ENCODE assay signal across 2 cellular contexts in genomic region chr2:128611421-128612320, GRCh38.
TF ChIP-seq lines count a peak whose summit lies in the region.

No MANE protein-coding gene starts in this region.

TF ChIP-seq in H1, 55 proteins besides CTCF, POLR2A, EP300 and RAD21 (continued from another document):
- TF ChIP-seq TEAD4 (IDR thresholded peaks at IDR 0.05; ENCODE audit: low read depth, low read length): no peak
- TF ChIP-seq SIX5 (IDR thresholded peaks at IDR 0.05; ENCODE audit: low read depth, low read length): no peak
- TF ChIP-seq TBP (IDR thresholded peaks at IDR 0.05; ENCODE audit: low read depth, low read length): no peak
- no peak for TF ChIP-seq RXRA (IDR thresholded peaks at IDR 0.05; ENCODE audit: insufficient read depth, low read depth, low read length)
- TF ChIP-seq FOSL1 (IDR thresholded peaks at IDR 0.05; ENCODE audit: insufficient read depth, low read depth, low read length): no peak
- TF ChIP-seq CBX5 (IDR thresholded peaks at IDR 0.05; ENCODE audit: low read depth, low read length): no peak
- TF ChIP-seq SRF (IDR thresholded peaks at IDR 0.05; ENCODE audit: low read depth, low read length): no peak
- TF ChIP-seq BACH1 (IDR thresholded peaks at IDR 0.05; ENCODE audit: low read length): no peak
- no peak for TF ChIP-seq SIN3A (conservative IDR thresholded peaks at IDR 0.05 in 1 of 2, IDR thresholded peaks at IDR 0.05 in 1 of 2; ENCODE audit: low read depth in 1 of 2, low read length in 2 of 2)
- TF ChIP-seq CBX8 (IDR thresholded peaks at IDR 0.05; ENCODE audit: borderline replicate concordance, low read depth, low read length): no peak
- TF ChIP-seq NANOG (IDR thresholded peaks at IDR 0.05; ENCODE audit: insufficient read depth, low read depth, low read length, poor library complexity, severe bottlenecking): no peak
- no peak for TF ChIP-seq KDM1A (IDR thresholded peaks at IDR 0.05; ENCODE audit: borderline replicate concordance, low read length)
- TF ChIP-seq, protein P1, sequence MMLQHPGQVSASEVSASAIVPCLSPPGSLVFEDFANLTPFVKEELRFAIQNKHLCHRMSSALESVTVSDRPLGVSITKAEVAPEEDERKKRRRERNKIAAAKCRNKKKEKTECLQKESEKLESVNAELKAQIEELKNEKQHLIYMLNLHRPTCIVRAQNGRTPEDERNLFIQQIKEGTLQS (IDR thresholded peaks at IDR 0.05; ENCODE audit: insufficient read depth, low read depth, low read length): no peak

TF ChIP-seq in WTC11, 78 proteins besides CTCF, POLR2A, EP300 and RAD21 (continued from another document):
- TF ChIP-seq MLX (CRISPR knock-in tag; IDR thresholded peaks at IDR 0.05) (no peak), NFYB (CRISPR knock-in tag; conservative IDR thresholded peaks at IDR 0.05; ENCODE audit: low read depth) (no peak), ZNF396 (CRISPR knock-in tag; IDR thresholded peaks at IDR 0.05; ENCODE audit: borderline replicate concordance) (no peak), PRRX2 (CRISPR knock-in tag; IDR thresholded peaks at IDR 0.05) (no peak), ZNF423 (CRISPR knock-in tag; IDR thresholded peaks at IDR 0.05) (no peak), GABPB1 (CRISPR knock-in tag; IDR thresholded peaks at IDR 0.05) (no peak)
- TF ChIP-seq, protein P2, sequence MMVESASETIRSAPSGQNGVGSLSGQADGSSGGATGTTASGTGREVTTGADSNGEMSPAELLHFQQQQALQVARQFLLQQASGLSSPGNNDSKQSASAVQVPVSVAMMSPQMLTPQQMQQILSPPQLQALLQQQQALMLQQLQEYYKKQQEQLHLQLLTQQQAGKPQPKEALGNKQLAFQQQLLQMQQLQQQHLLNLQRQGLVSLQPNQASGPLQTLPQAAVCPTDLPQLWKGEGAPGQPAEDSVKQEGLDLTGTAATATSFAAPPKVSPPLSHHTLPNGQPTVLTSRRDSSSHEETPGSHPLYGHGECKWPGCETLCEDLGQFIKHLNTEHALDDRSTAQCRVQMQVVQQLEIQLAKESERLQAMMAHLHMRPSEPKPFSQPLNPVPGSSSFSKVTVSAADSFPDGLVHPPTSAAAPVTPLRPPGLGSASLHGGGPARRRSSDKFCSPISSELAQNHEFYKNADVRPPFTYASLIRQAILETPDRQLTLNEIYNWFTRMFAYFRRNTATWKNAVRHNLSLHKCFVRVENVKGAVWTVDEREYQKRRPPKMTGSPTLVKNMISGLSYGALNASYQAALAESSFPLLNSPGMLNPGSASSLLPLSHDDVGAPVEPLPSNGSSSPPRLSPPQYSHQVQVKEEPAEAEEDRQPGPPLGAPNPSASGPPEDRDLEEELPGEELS (CRISPR knock-in tag; IDR thresholded peaks at IDR 0.05): no peak
